Comparison of ENCODE assay signal across 9 cellular contexts in the genomic region with DNA sequence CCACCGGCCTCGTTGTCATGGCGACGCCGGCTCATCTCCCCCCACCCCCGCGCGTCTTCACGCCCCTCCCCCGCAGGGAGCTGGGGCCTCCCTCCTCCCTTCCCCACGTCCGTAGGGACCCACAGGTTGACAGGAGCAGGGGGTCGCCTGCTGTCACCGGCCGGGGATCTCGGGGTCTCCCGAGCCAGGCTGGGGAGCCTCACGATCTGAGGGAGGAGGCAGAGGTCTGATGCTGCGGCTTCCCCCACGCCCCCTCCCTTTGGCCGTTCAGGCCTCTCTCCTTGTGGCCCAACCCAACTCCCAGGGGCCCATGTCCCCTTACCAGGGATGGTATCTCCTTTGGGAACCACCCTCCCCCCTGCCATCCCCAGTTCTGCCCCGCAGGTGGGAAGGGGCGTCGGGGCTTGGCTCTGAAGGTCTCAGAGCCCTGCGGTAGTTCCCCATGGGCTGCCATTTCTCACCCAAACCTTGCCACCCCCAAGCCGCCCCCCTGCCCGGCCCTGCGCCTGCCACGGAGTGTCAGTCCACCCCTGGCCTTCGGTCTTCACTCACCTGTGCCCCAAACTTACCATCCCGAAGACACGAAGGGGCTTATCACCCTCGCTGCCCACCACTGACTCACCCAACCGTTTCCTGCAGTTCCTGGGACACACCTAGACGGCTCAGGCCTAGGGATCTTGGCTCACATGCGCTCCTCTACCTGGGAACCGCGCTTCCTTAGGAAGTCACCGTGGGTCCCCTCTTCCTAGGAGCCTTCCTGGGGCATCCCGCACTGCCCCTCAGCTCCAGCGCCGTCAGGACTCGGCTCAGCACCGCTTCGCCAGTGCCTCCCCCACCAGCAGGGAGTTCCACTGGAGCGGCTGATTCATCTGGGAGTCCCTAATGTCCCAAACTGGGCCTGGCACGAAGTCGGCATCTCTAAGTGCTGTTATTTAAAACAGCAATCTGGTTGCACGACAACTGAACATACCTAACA. TPM values are rescaled to one million over a fixed set of nuclear protein-coding genes. Genes with fewer than 3 reads are reported as not detected.
DNase-seq lines count a peak whose midpoint lies in the region; ATAC-seq and TF ChIP-seq lines count a peak whose summit lies in the region.
"Had no signal": no experiment of that assay in that cellular context is flagged by ENCODE, and none has a peak within 500 bp of the region (broad histone marks: within the 10 kb centered on the region; RNA-seq: fewer than 3 reads in every experiment).

No MANE protein-coding gene starts in this region.

- H3K9me3 ChIP-seq in heart left ventricle (no peaks in the 10 kb centered on the region), right atrium auricular region (no peaks in the 10 kb centered on the region), lower lobe of right lung (no peaks in the 10 kb centered on the region), upper lobe of left lung (no peaks in the 10 kb centered on the region)

- 7 to 20% (median 13%) methylated on average over 27 to 49 of the region's 49 CpGs for whole genome bisulfite sequencing in heart left ventricle, 4 donors
- WGBS in upper lobe of left lung, 2 donors = 13 to 24% methylated on average over 21 to 38 of the region's 49 CpGs

- peaks cover 2 to 24% (median 12%) of the 10 kb centered on the region in 12 donors for H3K4me1 ChIP-seq in heart left ventricle
- peaks cover 0 to 25% of the 10 kb centered on the region in 2 donors for H3K4me1 ChIP-seq in right atrium auricular region
- H3K4me1 ChIP-seq in lower lobe of right lung = peaks cover 16% of the 10 kb centered on the region
- peaks cover 13 to 21% (median 15%) of the 10 kb centered on the region in 4 donors for H3K4me1 ChIP-seq in upper lobe of left lung

- H3K4me3 ChIP-seq in heart left ventricle = peak overlapping the region in 10 of 12 donors; percentile 30 to 52 (median 44)
- H3K4me3 ChIP-seq in right atrium auricular region = peak overlapping the region in 1 of 2 donors; percentile 47
- peak overlapping the region; percentile 50 for H3K4me3 ChIP-seq in lower lobe of right lung
- H3K4me3 ChIP-seq in upper lobe of left lung = peak overlapping the region; percentile 26 to 50 (median 32)

- peaks cover 17% of the 10 kb centered on the region for H3K27me3 Mint-ChIP-seq in activated T-helper 17 cell treated with anti-CD3 and anti-CD28 coated beads, Interleukin-2, amount 50 U/mL, for 72 hours

- peaks cover 5% of the 10 kb centered on the region for H3K36me3 Mint-ChIP-seq in activated T-helper 17 cell treated with anti-CD3 and anti-CD28 coated beads, Interleukin-2, amount 50 U/mL, for 72 hours (ENCODE audit: low read depth)

- intact Hi-C loops in heart left ventricle (cut with DNase I) (no loop called here), lower lobe of right lung (cut with DNase I) (no loop called here)

- H3K27ac ChIP-seq in heart left ventricle (no peak overlapping the region), right atrium auricular region (no peak overlapping the region), lower lobe of right lung (no peak overlapping the region), upper lobe of left lung (no peak overlapping the region)

- TF ChIP-seq EP300 in upper lobe of left lung (IDR thresholded peaks at IDR 0.05) = no peak

- ATAC-seq in heart left ventricle (no peak), lower lobe of right lung (no peak), upper lobe of left lung (ENCODE audit: low FRiP score in 2 of 2) (no peak), HG03457 (IDR thresholded peaks at IDR 0.05; ENCODE audit: unreplicated experiment) (no peak)
- ATAC-seq in activated T-helper 17 cell treated with anti-CD3 and anti-CD28 coated beads, Interleukin-2, amount 50 U/mL, for 72 hours (replicated peaks) = no peak

- peaks cover 4% of the 10 kb centered on the region for H3K4me1 Mint-ChIP-seq in activated T-helper 17 cell treated with anti-CD3 and anti-CD28 coated beads, Interleukin-2, amount 50 U/mL, for 72 hours

- H3K4me3 Mint-ChIP-seq in activated T-helper 17 cell treated with anti-CD3 and anti-CD28 coated beads, Interleukin-2, amount 50 U/mL, for 72 hours = peak overlapping the region; percentile 72

- TF ChIP-seq POLR2A in heart left ventricle (IDR thresholded peaks at IDR 0.05) = no peak
- no peak for TF ChIP-seq POLR2A in upper lobe of left lung (IDR thresholded peaks at IDR 0.05)

- TF ChIP-seq CTCF in heart left ventricle (IDR thresholded peaks at IDR 0.05) (no peak), right atrium auricular region (IDR thresholded peaks at IDR 0.05) (no peak), lower lobe of right lung (IDR thresholded peaks at IDR 0.05) (no peak), upper lobe of left lung (IDR thresholded peaks at IDR 0.05) (no peak)

- no peak overlapping the region for H3K27ac Mint-ChIP-seq in activated T-helper 17 cell treated with anti-CD3 and anti-CD28 coated beads, Interleukin-2, amount 50 U/mL, for 72 hours

- H3K27me3 ChIP-seq in heart left ventricle (peaks cover 20 to 44% (median 41%) of the 10 kb centered on the region in 9 donors), right atrium auricular region (peaks cover 23 to 25% of the 10 kb centered on the region in 2 donors), lower lobe of right lung (ENCODE audit: low read depth) (peaks cover 38% of the 10 kb centered on the region), upper lobe of left lung (peaks cover 2 to 29% (median 22%) of the 10 kb centered on the region in 4 donors)

- H3K9me3 Mint-ChIP-seq in activated T-helper 17 cell treated with anti-CD3 and anti-CD28 coated beads, Interleukin-2, amount 50 U/mL, for 72 hours = no peaks in the 10 kb centered on the region

- DNase-seq in heart left ventricle = no peak
- DNase-seq in right atrium auricular region (ENCODE audit: low spot score) = no peak
- DNase-seq in lower lobe of right lung = no peak
- DNase-seq in upper lobe of left lung = no peak
- DNase-seq in Kasumi-1 (lab: John Stamatoyannopoulos, UW) = no peak
- DNase-seq in hypothalamus (lab: John Stamatoyannopoulos, UW) = no peak
- DNase-seq: DMS153 had no signal

- H3K36me3 ChIP-seq in heart left ventricle = no peaks in the 10 kb centered on the region
- no peaks in the 10 kb centered on the region for H3K36me3 ChIP-seq in right atrium auricular region
- no peaks in the 10 kb centered on the region for H3K36me3 ChIP-seq in lower lobe of right lung
- H3K36me3 ChIP-seq in upper lobe of left lung = no peaks in the 10 kb centered on the region

RNA-seq across cellular contexts. Expression of a gene that starts 1.0 kb away (rescaled TPM):
- 1 to 10 TPM in 1 of 9 donors, under 1 TPM in 4, not detected in 4; 0.09 to 1.4 (median 0.91) TPM for total RNA-seq in heart left ventricle
- under 1 TPM; 0.22 to 0.88 TPM for polyA plus RNA-seq in heart left ventricle
- not detected for total RNA-seq in right atrium auricular region
- 1 to 10 TPM in 1 of 2 donors, under 1 TPM in 1; 0.19 to 1.0 TPM for total RNA-seq in activated T-helper 17 cell treated with anti-CD3 and anti-CD28 coated beads, Interleukin-2, amount 50 U/mL, for 72 hours
- 6.4 TPM for total RNA-seq in lower lobe of right lung
- 10 to 100 TPM in 1 of 6 donors, 1 to 10 TPM in 5; 1.2 to 11.0 (median 6.5) TPM for total RNA-seq in upper lobe of left lung

RNA-seq across cellular contexts. Expression of a gene that starts 11.2 kb away (rescaled TPM):
- total RNA-seq in heart left ventricle (not detected), right atrium auricular region (not detected), lower lobe of right lung (not detected), upper lobe of left lung (not detected)
- polyA plus RNA-seq in heart left ventricle = not detected
- not detected for total RNA-seq in activated T-helper 17 cell treated with anti-CD3 and anti-CD28 coated beads, Interleukin-2, amount 50 U/mL, for 72 hours

RNA-seq across cellular contexts. Expression of a gene that starts 15.8 kb away (rescaled TPM):
- total RNA-seq in heart left ventricle = 10 to 100 TPM; 27.6 to 65.4 (median 32.6) TPM
- 10 to 100 TPM; 60.9 to 71.5 TPM for polyA plus RNA-seq in heart left ventricle
- total RNA-seq in right atrium auricular region = 100 to 1,000 TPM in 1 of 2 donors, 10 to 100 TPM in 1; 33.4 to 117 TPM
- total RNA-seq in activated T-helper 17 cell treated with anti-CD3 and anti-CD28 coated beads, Interleukin-2, amount 50 U/mL, for 72 hours = 100 to 1,000 TPM in 1 of 2 donors, 10 to 100 TPM in 1; 77.9 to 116 TPM
- 58.4 TPM for total RNA-seq in lower lobe of right lung
- total RNA-seq in upper lobe of left lung = 10 to 100 TPM; 29.5 to 82.8 (median 55.7) TPM

RNA-seq across cellular contexts. Expression of a gene that starts 16.4 kb away (rescaled TPM):
- total RNA-seq in heart left ventricle (10 to 100 TPM; 13.3 to 21.9 (median 17.5) TPM), right atrium auricular region (10 to 100 TPM; 10.3 to 11.4 TPM), lower lobe of right lung (22.1 TPM), upper lobe of left lung (10 to 100 TPM; 11.5 to 28.2 (median 25.0) TPM)
- 10 to 100 TPM; 20.1 to 27.4 TPM for polyA plus RNA-seq in heart left ventricle
- total RNA-seq in activated T-helper 17 cell treated with anti-CD3 and anti-CD28 coated beads, Interleukin-2, amount 50 U/mL, for 72 hours = 10 to 100 TPM; 23.9 to 34.1 TPM

RNA-seq across cellular contexts. Expression of a gene that starts 19.3 kb away (rescaled TPM):
- total RNA-seq in heart left ventricle = not detected
- not detected for polyA plus RNA-seq in heart left ventricle
- total RNA-seq in right atrium auricular region = not detected
- 1 to 10 TPM; 1.9 to 7.4 TPM for total RNA-seq in activated T-helper 17 cell treated with anti-CD3 and anti-CD28 coated beads, Interleukin-2, amount 50 U/mL, for 72 hours
- not detected for total RNA-seq in lower lobe of right lung
- under 1 TPM in 1 of 6 donors, not detected in 5; 0.14 TPM for total RNA-seq in upper lobe of left lung
